Comparison of ENCODE assay signal across 34 cellular contexts in genomic region chr9:34599546-34599945, GRCh38. TPM values are rescaled to one million over a fixed set of nuclear protein-coding genes. Genes with fewer than 3 reads are reported as not detected.
"Had no signal": no experiment of that assay in that cellular context is flagged by ENCODE, and none has a peak within 500 bp of the region (broad histone marks: within the 10 kb centered on the region; RNA-seq: fewer than 3 reads in every experiment).

No MANE protein-coding gene starts in this region.

- H3K36me3 ChIP-seq: left lung, lower lobe of right lung, neural progenitor cell, neutrophil, ovary, right atrium auricular region, right lobe of liver, suprapubic skin, thoracic aorta, tibial artery, upper lobe of right lung had no signal

- H3K4me1 ChIP-seq: left lung, lower lobe of right lung, neural progenitor cell, right atrium auricular region, right lobe of liver, upper lobe of right lung had no signal

- H3K27ac ChIP-seq: left lung, lower lobe of right lung, neural progenitor cell, neutrophil, ovary, right atrium auricular region, right lobe of liver, suprapubic skin, thoracic aorta, tibial artery, upper lobe of right lung had no signal

- ATAC-seq: left colon; left lung; lower lobe of right lung; natural killer cell; right lobe of liver; stimulated activated effector memory CD8-positive, alpha-beta T cell treated with anti-CD3 and anti-CD28 coated beads, Interleukin-12 subunit alpha, Interleukin-12 subunit beta, amount 100 ng/mL, for 72 hours; upper lobe of right lung had no signal

- H2AFZ ChIP-seq: neural progenitor cell had no signal

- H3K27me3 ChIP-seq: ovary, right atrium auricular region, right lobe of liver, suprapubic skin had no signal

- H3K4me2 ChIP-seq: neural progenitor cell had no signal

- DNase-seq: hippocampal formation; immature natural killer cell; kidney; left colon; left lung; lower lobe of right lung; mammary epithelial cell; mesenchymal stem cell; naive B cell; natural killer cell; nephron progenitor cell; occipital lobe; ovary; right lobe of liver; stimulated activated CD4-positive, alpha-beta T cell treated with anti-CD3 and anti-CD28 coated beads, Interleukin-12 subunit alpha, Interleukin-12 subunit beta, amount 100 ng/mL, for 4 hours; stimulated activated CD4-positive, alpha-beta T cell treated with anti-CD3 and anti-CD28 coated beads, Interleukin-15, amount 100 ng/mL, for 24 hours; stimulated activated CD4-positive, alpha-beta T cell treated with anti-CD3 and anti-CD28 coated beads, Interleukin-4, amount 100 ng/mL, for 24 hours; stimulated activated naive CD4-positive, alpha-beta T cell; tibial artery; trophoblast cell; upper lobe of right lung had no signal

- H3K4me3 ChIP-seq: left lung, lower lobe of right lung, neural progenitor cell, ovary, right atrium auricular region, right lobe of liver, skin epidermis, suprapubic skin, thoracic aorta, tibial artery, upper lobe of right lung had no signal

- H3K9ac ChIP-seq: neural progenitor cell had no signal

- FAIRE-seq: islet of Langerhans, kidney, urothelium cell line had no signal

- H3K9me3 ChIP-seq: left lung, lower lobe of right lung, neutrophil, ovary, right atrium auricular region, right lobe of liver, suprapubic skin, thoracic aorta, tibial artery, upper lobe of right lung had no signal

RNA-seq across cellular contexts. Expression of gene CNTFR, which starts 10.0 kb away (rescaled TPM):
- total RNA-seq: mammary epithelial cell, natural killer cell, pulmonary artery endothelial cell, renal cortical epithelial cell had no signal
- polyA plus RNA-seq: immature natural killer cell, mammary epithelial cell had no signal

RNA-seq across cellular contexts. Expression of gene ARID3C, which starts 29.3 kb away (rescaled TPM):
- total RNA-seq: kidney, left colon, left lung, lower lobe of right lung, mucosa of gallbladder, occipital lobe, renal cortical epithelial cell, right atrium auricular region, subcutaneous adipose tissue, thoracic aorta, upper lobe of right lung had no signal
- polyA plus RNA-seq: immature natural killer cell, mammary epithelial cell had no signal
